ENCODE assay signal across 8 cellular contexts in the genomic region with DNA sequence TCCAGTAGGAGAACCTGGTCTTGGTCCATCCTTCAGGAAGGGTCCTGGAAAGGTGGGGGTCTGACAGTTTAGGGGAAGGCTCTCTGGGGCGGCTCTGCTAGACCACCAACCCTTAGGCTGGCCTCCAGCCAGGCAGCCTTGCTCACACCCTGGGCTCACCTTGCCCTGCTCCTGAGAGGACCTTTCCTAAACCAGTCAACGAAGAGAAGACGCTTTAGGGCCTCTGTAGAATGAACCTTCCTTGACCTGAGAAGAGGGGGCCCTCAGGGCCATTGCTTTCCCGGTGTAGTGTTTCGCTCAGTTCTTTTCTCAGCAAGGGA. TPM values are rescaled to one million over a fixed set of nuclear protein-coding genes. Genes with fewer than 3 reads are reported as not detected.
DNase-seq lines count a peak whose midpoint lies in the region; ATAC-seq, FAIRE-seq and TF ChIP-seq lines count a peak whose summit lies in the region.

No MANE protein-coding gene starts in this region.

- H3K4me1 ChIP-seq in adipocyte (ENCODE audit: control insufficient read depth, insufficient read depth, low read length) (peaks cover 21% of the 10 kb centered on the region), HepG2 (ENCODE audit: insufficient read depth, low read length) (peaks cover 44% of the 10 kb centered on the region), upper lobe of right lung (peaks cover 56% of the 10 kb centered on the region)

- peak overlapping the region; percentile 90 for H3K4me3 Mint-ChIP-seq in activated naive CD4-positive, alpha-beta T cell treated with anti-CD3 and anti-CD28 coated beads, Interleukin-2, amount 50 U/mL, for 24 hours

- H3K36me3 ChIP-seq in adipocyte (ENCODE audit: control insufficient read depth, insufficient read depth, low read length, severe bottlenecking) = peaks cover 25% of the 10 kb centered on the region
- peaks cover 14 to 26% of the 10 kb centered on the region in 2 experiments for H3K36me3 ChIP-seq in HepG2 (replicated peaks in 1 of 2; ENCODE audit: control insufficient read depth in 1 of 2, insufficient read depth in 2 of 2, low read length in 2 of 2)
- peaks cover 42% of the 10 kb centered on the region for H3K36me3 ChIP-seq in upper lobe of right lung

- WGBS in HepG2 (ENCODE audit: low lambda C conversion rate) = 39% methylated on average over 5 of the region's 5 CpGs

- ATAC-seq in HepG2 (peak; percentile 3), upper lobe of right lung (no peak), HG03460 (IDR thresholded peaks at IDR 0.05; ENCODE audit: unreplicated experiment) (no peak)

- no peak for TF ChIP-seq POLR2A in HepG2 (IDR thresholded peaks at IDR 0.05; ENCODE audit: insufficient read depth in 1 of 2, low read depth in 2 of 2, low read length in 2 of 2)

- H3K27ac Mint-ChIP-seq in activated naive CD4-positive, alpha-beta T cell treated with anti-CD3 and anti-CD28 coated beads, Interleukin-2, amount 50 U/mL, for 24 hours = peak overlapping the region; percentile 97

- in situ Hi-C loops in HepG2 (cut with HindIII; ENCODE audit: extremely low pct_ligation_motif_present, low pct_unique_long_range_greater_than_20kb) = no loop called here

- intact Hi-C loops in HepG2 (cut with micrococcal nuclease; ENCODE audit: unreplicated experiment) (no loop called here), upper lobe of right lung (cut with DNase I) (no loop called here)

- H3K4me1 Mint-ChIP-seq in activated naive CD4-positive, alpha-beta T cell treated with anti-CD3 and anti-CD28 coated beads, Interleukin-2, amount 50 U/mL, for 24 hours = peaks cover 58% of the 10 kb centered on the region

- TF ChIP-seq EP300 in HepG2 (IDR thresholded peaks at IDR 0.05; ENCODE audit: low read depth in 2 of 2, low read length in 2 of 2) = no peak
- no peak for TF ChIP-seq EP300 in HepG2 (CRISPR knock-in tag; IDR thresholded peaks at IDR 0.05; ENCODE audit: borderline replicate concordance)

- H3K4me3 ChIP-seq in adipocyte (ENCODE audit: low read length) (peak overlapping the region; percentile 94), HepG2 (replicated peaks in 1 of 3; ENCODE audit: insufficient read depth in 1 of 3, low read depth in 2 of 3, low read length in 3 of 3) (peak overlapping the region; percentile 76 to 88 (median 85)), upper lobe of right lung (peak overlapping the region; percentile 70)

- H3K27me3 ChIP-seq in adipocyte (replicated peaks; ENCODE audit: control insufficient read depth, insufficient read depth, low read length) (no peaks in the 10 kb centered on the region), HepG2 (ENCODE audit: control insufficient read depth in 1 of 2, insufficient read depth in 2 of 2, low read length in 2 of 2) (no peaks in the 10 kb centered on the region; a peak in 1 of 5 replicates), upper lobe of right lung (no peaks in the 10 kb centered on the region)

- no peak for TF ChIP-seq RAD21 in HepG2 (CRISPR knock-in tag; IDR thresholded peaks at IDR 0.05)

- DNase-seq in activated naive CD4-positive, alpha-beta T cell treated with Interleukin-2 at 50 U/mL for 16 hours = no peak
- DNase-seq in adipocyte (ENCODE audit: low read depth) (no peak), HepG2 (ENCODE audit: low spot score) (no peak), upper lobe of right lung (no peak), islet precursor cell (no peak), HEK293T (ENCODE audit: extremely low spot score) (no peak)

- H3K27ac ChIP-seq in HepG2 (ENCODE audit: extremely low read length, insufficient read depth, low read length) = peak overlapping the region; percentile 66
- H3K27ac ChIP-seq in upper lobe of right lung = peak overlapping the region; percentile 72

- POLR2A ChIA-PET in HepG2 (lab: Yijun Ruan, JAX) = interaction anchor here (3.1 kb wide), 1 partner anchor 22 kb away, joined by 31 read pairs; the partner anchor contains the start of gene AP5S1
- POLR2A ChIA-PET in HEK293T (lab: Yijun Ruan, JAX) = no interaction called here

- H3K9ac ChIP-seq in adipocyte (ENCODE audit: low read length) (peak overlapping the region; percentile 86), HepG2 (ENCODE audit: insufficient read depth, low read depth, low read length) (peak overlapping the region; percentile 77)

- H2AFZ ChIP-seq in HepG2 (ENCODE audit: low read length) = peak overlapping the region; percentile 6

- no peaks in the 10 kb centered on the region for H3K27me3 Mint-ChIP-seq in activated naive CD4-positive, alpha-beta T cell treated with anti-CD3 and anti-CD28 coated beads, Interleukin-2, amount 50 U/mL, for 24 hours

- TF ChIP-seq CTCF in HepG2 (CRISPR knock-in tag; IDR thresholded peaks at IDR 0.05) (no peak), upper lobe of right lung (IDR thresholded peaks at IDR 0.05) (no peak)

- FAIRE-seq in HepG2 (lab: Jason Lieb, UNC) = no peak

- peaks cover 2% of the 10 kb centered on the region for H3K36me3 Mint-ChIP-seq in activated naive CD4-positive, alpha-beta T cell treated with anti-CD3 and anti-CD28 coated beads, Interleukin-2, amount 50 U/mL, for 24 hours

- TSS peak; percentile 64 for BruUV-seq in HepG2 (replicated peaks; lab: Mats Ljungman, UMichigan)

- CTCF ChIA-PET in HepG2 (lab: Yijun Ruan, JAX; ENCODE audit: low intra/inter-chr PET ratio, low total read pairs) (interaction anchor here (1.3 kb wide), 1 partner anchor 23 kb away, joined by 3 read pairs; the partner anchor contains the start of gene AP5S1), HEK293T (lab: Yijun Ruan, JAX) (no interaction called here)

- H3K9me3 Mint-ChIP-seq in activated naive CD4-positive, alpha-beta T cell treated with anti-CD3 and anti-CD28 coated beads, Interleukin-2, amount 50 U/mL, for 24 hours = no peaks in the 10 kb centered on the region

- H3K9me3 ChIP-seq in adipocyte (ENCODE audit: control insufficient read depth, low read length) (no peaks in the 10 kb centered on the region), HepG2 (ENCODE audit: low read length) (no peaks in the 10 kb centered on the region), upper lobe of right lung (no peaks in the 10 kb centered on the region)

- peak overlapping the region; percentile 95 for H3K4me2 ChIP-seq in HepG2 (ENCODE audit: low read depth, low read length)

- no peaks in the 10 kb centered on the region for H4K20me1 ChIP-seq in HepG2 (ENCODE audit: insufficient read depth, low read length)

- H3K79me2 ChIP-seq in HepG2 (ENCODE audit: insufficient read depth, low read length) = peaks cover 20% of the 10 kb centered on the region

RNA-seq across cellular contexts. Expression of gene CDC25B, which starts 1.1 kb away (rescaled TPM):
- total RNA-seq in HepG2 (2016; rRNA removed; fragmentation: Illumina TruSeq; extraction: Trizol) (14.5 and 19.3 TPM in 2 replicates), upper lobe of right lung (136 TPM)
- 5.8 and 5.9 TPM in 2 replicates for total RNA-seq in HepG2 (2016; cell fraction: cytosol; rRNA removed; fragmentation: Illumina TruSeq; extraction: Trizol; ENCODE audit: low read depth)
- 15.3 and 18.9 TPM in 2 replicates for total RNA-seq in HepG2 (2016; cell fraction: insoluble cytoplasmic fraction; rRNA removed; fragmentation: Illumina TruSeq; extraction: Trizol)
- total RNA-seq in HepG2 (2016; cell fraction: membrane; rRNA removed; fragmentation: Illumina TruSeq; extraction: Trizol) = 18.7 and 19.9 TPM in 2 replicates
- 13.9 and 16.9 TPM in 2 replicates for total RNA-seq in HepG2 (2016; cell fraction: nucleus; rRNA removed; fragmentation: Illumina TruSeq; extraction: Trizol)
- 14.3 and 19.4 TPM in 2 replicates for polyA plus RNA-seq in HepG2 (2011; rRNA removed)
- polyA plus RNA-seq in HepG2 (2011; cell fraction: cytosol; rRNA removed) = 11.6 and 15.6 TPM in 2 replicates
- polyA plus RNA-seq in HepG2 (2011; cell fraction: nucleus; rRNA removed) = 49.0 and 73.9 TPM in 2 replicates
- polyA plus RNA-seq in HepG2 (2012) = 26.0 and 33.6 TPM in 2 replicates
- 10.4 and 11.1 TPM in 2 replicates for polyA plus RNA-seq in HepG2 (2016; cell fraction: cytosol; fragmentation: Illumina TruSeq; extraction: Trizol; ENCODE audit: low read depth)
- 30.9 and 41.0 TPM in 2 replicates for polyA plus RNA-seq in HepG2 (2016; cell fraction: insoluble cytoplasmic fraction; fragmentation: Illumina TruSeq; extraction: Trizol; ENCODE audit: low read depth)
- polyA plus RNA-seq in HepG2 (2016; cell fraction: membrane; fragmentation: Illumina TruSeq; extraction: Trizol; ENCODE audit: low read depth) = 21.7 and 25.1 TPM in 2 replicates
- polyA plus RNA-seq in HepG2 (2016; cell fraction: nucleus; fragmentation: Illumina TruSeq; extraction: Trizol; ENCODE audit: insufficient read depth, low read depth) = 40.4 and 46.6 TPM in 2 replicates
- 22.5 and 47.0 TPM in 2 replicates for polyA minus RNA-seq in HepG2 (2011; rRNA and poly(A)+ RNA removed; ENCODE audit: low replicate concordance)
- polyA minus RNA-seq in HepG2 (2011; cell fraction: cytosol; rRNA and poly(A)+ RNA removed) = 15.7 and 18.9 TPM in 2 replicates
- polyA minus RNA-seq in HepG2 (2011; cell fraction: nucleus; rRNA and poly(A)+ RNA removed) = 11.1 and 13.0 TPM in 2 replicates

RNA-seq across cellular contexts. Expression of gene CENPB, which starts 10.6 kb away (rescaled TPM):
- 42.9 and 54.5 TPM in 2 replicates for total RNA-seq in HepG2 (2016; rRNA removed; fragmentation: Illumina TruSeq; extraction: Trizol)
- total RNA-seq in HepG2 (2016; cell fraction: cytosol; rRNA removed; fragmentation: Illumina TruSeq; extraction: Trizol; ENCODE audit: low read depth) = 12.7 and 12.9 TPM in 2 replicates
- 42.6 and 53.4 TPM in 2 replicates for total RNA-seq in HepG2 (2016; cell fraction: insoluble cytoplasmic fraction; rRNA removed; fragmentation: Illumina TruSeq; extraction: Trizol)
- 44.1 and 47.1 TPM in 2 replicates for total RNA-seq in HepG2 (2016; cell fraction: membrane; rRNA removed; fragmentation: Illumina TruSeq; extraction: Trizol)
- total RNA-seq in HepG2 (2016; cell fraction: nucleus; rRNA removed; fragmentation: Illumina TruSeq; extraction: Trizol) = 22.9 and 28.9 TPM in 2 replicates
- polyA plus RNA-seq in HepG2 (2011; rRNA removed) = 10.4 and 15.6 TPM in 2 replicates
- polyA plus RNA-seq in HepG2 (2011; cell fraction: cytosol; rRNA removed) = 13.3 and 14.8 TPM in 2 replicates
- 19.0 and 20.4 TPM in 2 replicates for polyA plus RNA-seq in HepG2 (2011; cell fraction: nucleus; rRNA removed)
- 20.0 and 24.1 TPM in 2 replicates for polyA plus RNA-seq in HepG2 (2012)
- 11.2 and 11.4 TPM in 2 replicates for polyA plus RNA-seq in HepG2 (2016; cell fraction: cytosol; fragmentation: Illumina TruSeq; extraction: Trizol; ENCODE audit: low read depth)
- 37.8 and 42.0 TPM in 2 replicates for polyA plus RNA-seq in HepG2 (2016; cell fraction: insoluble cytoplasmic fraction; fragmentation: Illumina TruSeq; extraction: Trizol; ENCODE audit: low read depth)
- 28.4 and 33.6 TPM in 2 replicates for polyA plus RNA-seq in HepG2 (2016; cell fraction: membrane; fragmentation: Illumina TruSeq; extraction: Trizol; ENCODE audit: low read depth)
- polyA plus RNA-seq in HepG2 (2016; cell fraction: nucleus; fragmentation: Illumina TruSeq; extraction: Trizol; ENCODE audit: insufficient read depth, low read depth) = 36.6 and 38.3 TPM in 2 replicates
- 40.5 and 51.2 TPM in 2 replicates for polyA minus RNA-seq in HepG2 (2011; rRNA and poly(A)+ RNA removed; ENCODE audit: low replicate concordance)
- polyA minus RNA-seq in HepG2 (2011; cell fraction: cytosol; rRNA and poly(A)+ RNA removed) = 17.9 and 18.5 TPM in 2 replicates
- 16.0 and 16.7 TPM in 2 replicates for polyA minus RNA-seq in HepG2 (2011; cell fraction: nucleus; rRNA and poly(A)+ RNA removed)
- 94.6 TPM for total RNA-seq in upper lobe of right lung

RNA-seq across cellular contexts. Expression of gene SPEF1, which starts 15.9 kb away (rescaled TPM):
- 0.27 and 0.32 TPM in 2 replicates for total RNA-seq in HepG2 (2016; rRNA removed; fragmentation: Illumina TruSeq; extraction: Trizol)
- total RNA-seq in HepG2 (2016; cell fraction: cytosol; rRNA removed; fragmentation: Illumina TruSeq; extraction: Trizol; ENCODE audit: low read depth) = not detected in 2 replicates
- 0.15 and 0.22 TPM in 2 replicates for total RNA-seq in HepG2 (2016; cell fraction: insoluble cytoplasmic fraction; rRNA removed; fragmentation: Illumina TruSeq; extraction: Trizol)
- total RNA-seq in HepG2 (2016; cell fraction: membrane; rRNA removed; fragmentation: Illumina TruSeq; extraction: Trizol) = 0.17 and 0.22 TPM in 2 replicates
- total RNA-seq in HepG2 (2016; cell fraction: nucleus; rRNA removed; fragmentation: Illumina TruSeq; extraction: Trizol) = 0.40 TPM in 1 of 2 replicates, not detected in the other
- polyA plus RNA-seq in HepG2 (2011; rRNA removed) = 0.05 and 0.11 TPM in 2 replicates
- polyA plus RNA-seq in HepG2 (2011; cell fraction: cytosol; rRNA removed) = 0.08 TPM in 1 of 2 replicates, not detected in the other
- 0.45 and 0.84 TPM in 2 replicates for polyA plus RNA-seq in HepG2 (2011; cell fraction: nucleus; rRNA removed)
- 0.11 TPM in 1 of 2 replicates, not detected in the other for polyA plus RNA-seq in HepG2 (2012)
- 0.17 and 0.22 TPM in 2 replicates for polyA plus RNA-seq in HepG2 (2016; cell fraction: cytosol; fragmentation: Illumina TruSeq; extraction: Trizol; ENCODE audit: low read depth)
- 0.24 and 0.25 TPM in 2 replicates for polyA plus RNA-seq in HepG2 (2016; cell fraction: insoluble cytoplasmic fraction; fragmentation: Illumina TruSeq; extraction: Trizol; ENCODE audit: low read depth)
- polyA plus RNA-seq in HepG2 (2016; cell fraction: membrane; fragmentation: Illumina TruSeq; extraction: Trizol; ENCODE audit: low read depth) = 0.20 and 0.42 TPM in 2 replicates
- polyA plus RNA-seq in HepG2 (2016; cell fraction: nucleus; fragmentation: Illumina TruSeq; extraction: Trizol; ENCODE audit: insufficient read depth, low read depth) = 0.29 TPM in 1 of 2 replicates, not detected in the other
- 0.08 and 0.14 TPM in 2 replicates for polyA minus RNA-seq in HepG2 (2011; rRNA and poly(A)+ RNA removed; ENCODE audit: low replicate concordance)
- not detected in 2 replicates for polyA minus RNA-seq in HepG2 (2011; cell fraction: cytosol; rRNA and poly(A)+ RNA removed)
- polyA minus RNA-seq in HepG2 (2011; cell fraction: nucleus; rRNA and poly(A)+ RNA removed) = 0.64 TPM in 1 of 2 replicates, not detected in the other
- total RNA-seq in upper lobe of right lung = 0.46 TPM

RNA-seq across cellular contexts. Expression of gene AP5S1, which starts 23.2 kb away (rescaled TPM):
- total RNA-seq in HepG2 (2016; rRNA removed; fragmentation: Illumina TruSeq; extraction: Trizol) (23.2 and 23.7 TPM in 2 replicates), upper lobe of right lung (13.1 TPM)
- total RNA-seq in HepG2 (2016; cell fraction: cytosol; rRNA removed; fragmentation: Illumina TruSeq; extraction: Trizol; ENCODE audit: low read depth) = 6.5 and 6.6 TPM in 2 replicates
- total RNA-seq in HepG2 (2016; cell fraction: insoluble cytoplasmic fraction; rRNA removed; fragmentation: Illumina TruSeq; extraction: Trizol) = 20.8 and 26.3 TPM in 2 replicates
- 15.6 and 19.4 TPM in 2 replicates for total RNA-seq in HepG2 (2016; cell fraction: membrane; rRNA removed; fragmentation: Illumina TruSeq; extraction: Trizol)
- total RNA-seq in HepG2 (2016; cell fraction: nucleus; rRNA removed; fragmentation: Illumina TruSeq; extraction: Trizol) = 14.1 and 15.3 TPM in 2 replicates
- polyA plus RNA-seq in HepG2 (2011; rRNA removed) = 7.9 and 9.1 TPM in 2 replicates
- 6.7 and 9.3 TPM in 2 replicates for polyA plus RNA-seq in HepG2 (2011; cell fraction: cytosol; rRNA removed)
- polyA plus RNA-seq in HepG2 (2011; cell fraction: nucleus; rRNA removed) = 13.1 and 17.4 TPM in 2 replicates
- polyA plus RNA-seq in HepG2 (2012) = 6.2 and 7.2 TPM in 2 replicates
- polyA plus RNA-seq in HepG2 (2016; cell fraction: cytosol; fragmentation: Illumina TruSeq; extraction: Trizol; ENCODE audit: low read depth) = 6.5 and 8.5 TPM in 2 replicates
- 20.4 and 21.3 TPM in 2 replicates for polyA plus RNA-seq in HepG2 (2016; cell fraction: insoluble cytoplasmic fraction; fragmentation: Illumina TruSeq; extraction: Trizol; ENCODE audit: low read depth)
- 13.2 and 17.0 TPM in 2 replicates for polyA plus RNA-seq in HepG2 (2016; cell fraction: membrane; fragmentation: Illumina TruSeq; extraction: Trizol; ENCODE audit: low read depth)
- 18.0 and 19.1 TPM in 2 replicates for polyA plus RNA-seq in HepG2 (2016; cell fraction: nucleus; fragmentation: Illumina TruSeq; extraction: Trizol; ENCODE audit: insufficient read depth, low read depth)
- polyA minus RNA-seq in HepG2 (2011; rRNA and poly(A)+ RNA removed; ENCODE audit: low replicate concordance) = 15.2 and 46.1 TPM in 2 replicates
- polyA minus RNA-seq in HepG2 (2011; cell fraction: cytosol; rRNA and poly(A)+ RNA removed) = 8.3 and 11.6 TPM in 2 replicates
- 23.7 and 26.3 TPM in 2 replicates for polyA minus RNA-seq in HepG2 (2011; cell fraction: nucleus; rRNA and poly(A)+ RNA removed)

RNA-seq across cellular contexts. Expression of gene ADISSP, which starts 29.6 kb away (rescaled TPM):
- total RNA-seq in HepG2 (2016; rRNA removed; fragmentation: Illumina TruSeq; extraction: Trizol) = 70.0 and 90.6 TPM in 2 replicates
- 120 and 149 TPM in 2 replicates for total RNA-seq in HepG2 (2016; cell fraction: cytosol; rRNA removed; fragmentation: Illumina TruSeq; extraction: Trizol; ENCODE audit: low read depth)
- total RNA-seq in HepG2 (2016; cell fraction: insoluble cytoplasmic fraction; rRNA removed; fragmentation: Illumina TruSeq; extraction: Trizol) = 67.4 and 89.2 TPM in 2 replicates
- total RNA-seq in HepG2 (2016; cell fraction: membrane; rRNA removed; fragmentation: Illumina TruSeq; extraction: Trizol) = 165 and 207 TPM in 2 replicates
- total RNA-seq in HepG2 (2016; cell fraction: nucleus; rRNA removed; fragmentation: Illumina TruSeq; extraction: Trizol) = 43.5 and 46.5 TPM in 2 replicates
- polyA plus RNA-seq in HepG2 (2011; rRNA removed) = 38.3 and 51.7 TPM in 2 replicates
- 41.7 and 67.3 TPM in 2 replicates for polyA plus RNA-seq in HepG2 (2011; cell fraction: cytosol; rRNA removed)
- 36.2 and 38.2 TPM in 2 replicates for polyA plus RNA-seq in HepG2 (2011; cell fraction: nucleus; rRNA removed)
- polyA plus RNA-seq in HepG2 (2012) = 37.4 and 38.4 TPM in 2 replicates
- 210 and 248 TPM in 2 replicates for polyA plus RNA-seq in HepG2 (2016; cell fraction: cytosol; fragmentation: Illumina TruSeq; extraction: Trizol; ENCODE audit: low read depth)
- polyA plus RNA-seq in HepG2 (2016; cell fraction: insoluble cytoplasmic fraction; fragmentation: Illumina TruSeq; extraction: Trizol; ENCODE audit: low read depth) = 96.6 and 129 TPM in 2 replicates
- 249 and 277 TPM in 2 replicates for polyA plus RNA-seq in HepG2 (2016; cell fraction: membrane; fragmentation: Illumina TruSeq; extraction: Trizol; ENCODE audit: low read depth)
- polyA plus RNA-seq in HepG2 (2016; cell fraction: nucleus; fragmentation: Illumina TruSeq; extraction: Trizol; ENCODE audit: insufficient read depth, low read depth) = 90.0 and 101 TPM in 2 replicates
- 32.0 and 63.5 TPM in 2 replicates for polyA minus RNA-seq in HepG2 (2011; rRNA and poly(A)+ RNA removed; ENCODE audit: low replicate concordance)
- polyA minus RNA-seq in HepG2 (2011; cell fraction: cytosol; rRNA and poly(A)+ RNA removed) = 30.2 and 38.4 TPM in 2 replicates
- 15.2 and 15.3 TPM in 2 replicates for polyA minus RNA-seq in HepG2 (2011; cell fraction: nucleus; rRNA and poly(A)+ RNA removed)
- total RNA-seq in upper lobe of right lung = 23.3 TPM
